In genomic region chr7:92589056-92589455, GRCh38 we compare ENCODE assay signal across 8 cellular contexts. TPM values are rescaled to one million over a fixed set of nuclear protein-coding genes. Genes with fewer than 3 reads are reported as not detected.
DNase-seq lines count a peak whose midpoint lies in the region; ATAC-seq, FAIRE-seq and TF ChIP-seq lines count a peak whose summit lies in the region.

No MANE protein-coding gene starts in this region.

- H3K4me3 ChIP-seq in GM12875 (ENCODE audit: low read depth, low read length) (peak overlapping the region; percentile 89), fibroblast of the aortic adventitia (ENCODE audit: low read depth, low read length) (peak overlapping the region; percentile 97), sigmoid colon (peak overlapping the region; percentile 84 to 89 (median 86))

- H3K4me3 Mint-ChIP-seq in T-helper 2 cell treated with Interferon-gamma antibody and Interleukin-4, amounts not matched to agents 5 μg/mL and 100 μg/mL, for 36 hours, result peak overlapping the region; percentile 95

- ATAC-seq in GM18517 (IDR thresholded peaks at IDR 0.05; ENCODE audit: unreplicated experiment), result no peak

- no peak for TF ChIP-seq CTCF in GM12875 (IDR thresholded peaks at IDR 0.05; ENCODE audit: borderline replicate concordance, insufficient read depth, low read depth, low read length)
- TF ChIP-seq CTCF in fibroblast of the aortic adventitia (IDR thresholded peaks at IDR 0.05; ENCODE audit: insufficient read depth, low read length), result no peak
- TF ChIP-seq CTCF in sigmoid colon (IDR thresholded peaks at IDR 0.05), result no peak

- peaks cover 46% of the 10 kb centered on the region for H3K4me1 Mint-ChIP-seq in T-helper 2 cell treated with Interferon-gamma antibody and Interleukin-4, amounts not matched to agents 5 μg/mL and 100 μg/mL, for 36 hours (ENCODE audit: low read depth)

- WGBS in sigmoid colon, 2 donors, result 33 to 47% methylated on average over 7 of the region's 7 CpGs

- H3K27ac Mint-ChIP-seq in T-helper 2 cell treated with Interferon-gamma antibody and Interleukin-4, amounts not matched to agents 5 μg/mL and 100 μg/mL, for 36 hours, result peak overlapping the region; percentile 92

- no peak for TF ChIP-seq POLR2A in sigmoid colon (IDR thresholded peaks at IDR 0.05)

- peaks cover 6% of the 10 kb centered on the region for H3K9me3 Mint-ChIP-seq in T-helper 2 cell treated with Interferon-gamma antibody and Interleukin-4, amounts not matched to agents 5 μg/mL and 100 μg/mL, for 36 hours

- peaks cover 33% of the 10 kb centered on the region for H3K36me3 Mint-ChIP-seq in T-helper 2 cell treated with Interferon-gamma antibody and Interleukin-4, amounts not matched to agents 5 μg/mL and 100 μg/mL, for 36 hours (ENCODE audit: low read depth)

- DNase-seq in T-helper 2 cell treated with Interferon-gamma antibody and Interleukin-4, amounts not matched to agents 5 μg/mL and 100 μg/mL, for 36 hours (ENCODE audit: low spot score), result no peak
- DNase-seq in fibroblast of the aortic adventitia (ENCODE audit: low read depth) (no peak), sigmoid colon (no peak), NCI-H748 treated with DMSO at 0.1 percent for 48 hours (lab: John Stamatoyannopoulos, UW) (no peak), NCI-H1105 (lab: John Stamatoyannopoulos, UW) (no peak), frontal cortex (ENCODE audit: low spot score in 2 of 2) (no peak)

- H3K27me3 Mint-ChIP-seq in T-helper 2 cell treated with Interferon-gamma antibody and Interleukin-4, amounts not matched to agents 5 μg/mL and 100 μg/mL, for 36 hours (ENCODE audit: low read depth), result no peaks in the 10 kb centered on the region

- peaks cover 0 to 56% (median 39%) of the 10 kb centered on the region in 4 donors for H3K4me1 ChIP-seq in sigmoid colon

- H3K9me3 ChIP-seq in sigmoid colon, result no peaks in the 10 kb centered on the region

- H3K36me3 ChIP-seq in sigmoid colon, result no peaks in the 10 kb centered on the region

- H3K27me3 ChIP-seq in sigmoid colon, result no peaks in the 10 kb centered on the region

- peak overlapping the region; percentile 88 to 93 (median 92) for H3K27ac ChIP-seq in sigmoid colon

- intact Hi-C loops in sigmoid colon (cut with DNase I), result loop anchor here (2.0 kb wide), 1 partner anchor 60 kb away; the partner anchor contains the start of genes PEX1 and RBM48

- no peak for FAIRE-seq in frontal cortex (lab: Jason Lieb, UNC)

- no peak for TF ChIP-seq EP300 in sigmoid colon (IDR thresholded peaks at IDR 0.05)

RNA-seq across cellular contexts. Expression of gene FAM133B, which starts 1.1 kb away (rescaled TPM):
- total RNA-seq in fibroblast of the aortic adventitia (ENCODE audit: low replicate concordance) (20.0 and 31.6 TPM in 2 replicates), sigmoid colon (10 to 100 TPM; 23.8 to 28.3 (median 25.7) TPM), frontal cortex (20.8 TPM)
- polyA plus RNA-seq in sigmoid colon, result 10 to 100 TPM; 10.9 to 13.4 (median 12.0) TPM
